4 cellular contexts compared by ENCODE assay signal in genomic region chr3:39170877-39171276, GRCh38. TPM values are rescaled to one million over a fixed set of nuclear protein-coding genes. Genes with fewer than 3 reads are reported as not detected.
"Had no signal": no experiment of that assay in that cellular context is flagged by ENCODE, and none has a peak within 500 bp of the region (broad histone marks: within the 10 kb centered on the region; RNA-seq: fewer than 3 reads in every experiment).

No MANE protein-coding gene starts in this region.

RNA-seq across cellular contexts. Expression of gene XIRP1, which starts 21.5 kb away (rescaled TPM):
- total RNA-seq: activated CD8-positive, alpha-beta T cell treated with anti-CD3 and anti-CD28 coated beads, Interleukin-2, amount 10 ng/mL, durations not matched to agents 7 days and 5 days; activated naive CD8-positive, alpha-beta T cell treated with anti-CD3 and anti-CD28 coated beads, Interleukin-2, amount 10 ng/mL, durations not matched to agents 7 days and 5 days; ascending aorta; bronchial epithelial cell had no signal
